In the genomic region with DNA sequence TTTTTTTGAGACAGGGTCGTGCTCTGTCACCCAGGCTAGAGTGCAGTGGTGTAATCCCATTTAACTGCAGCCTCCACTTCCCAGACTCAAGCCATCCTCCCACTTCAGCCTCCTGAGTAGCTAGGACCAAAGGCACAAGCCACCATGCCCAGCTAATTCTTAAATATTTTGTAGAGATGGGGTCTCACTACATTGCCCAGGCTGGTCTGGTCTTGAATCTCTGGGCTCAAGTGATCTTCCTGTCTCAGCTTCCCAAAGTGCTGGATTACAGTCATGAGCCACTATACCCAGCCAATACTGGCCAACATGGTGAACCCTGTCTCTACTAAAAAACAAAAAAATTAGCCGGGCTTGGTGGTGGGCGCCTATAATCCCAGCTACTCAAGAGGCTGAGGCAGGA, we compare ENCODE assay signal across 28 cellular contexts.
"Had no signal": no experiment of that assay in that cellular context is flagged by ENCODE, and none has a peak within 500 bp of the region (broad histone marks: within the 10 kb centered on the region; RNA-seq: fewer than 3 reads in every experiment).

No MANE protein-coding gene starts in this region.

- DNase-seq: activated CD4-positive, alpha-beta T cell treated with anti-CD3 and anti-CD28 coated beads for 1 hour; activated CD4-positive, alpha-beta T cell treated with anti-CD3 and anti-CD28 coated beads for 4 hours; activated CD4-positive, alpha-beta T cell treated with anti-CD3 and anti-CD28 coated beads, Interleukin-2, amount 10 ng/mL, durations not matched to agents 7 days and 5 days; activated CD4-positive, alpha-beta T cell treated with anti-CD3 and anti-CD28 coated beads, Interleukin-2, amount 50 U/mL, for 48 hours; activated CD8-positive, alpha-beta memory T cell treated with anti-CD3 and anti-CD28 coated beads for 24 hours; activated CD8-positive, alpha-beta T cell treated with anti-CD3 and anti-CD28 coated beads for 36 hours; activated effector memory CD4-positive, alpha-beta T cell treated with Interleukin-2 at 50 U/mL for 16 hours; activated gamma-delta T cell treated with Interleukin-2 at 50 U/mL for 16 hours; activated naive CD4-positive, alpha-beta T cell treated with anti-CD3 and anti-CD28 coated beads, Interleukin-2, amount 50 U/mL, for 16 hours; activated naive CD4-positive, alpha-beta T cell treated with Interleukin-2 at 50 U/mL for 16 hours; activated T-cell treated with anti-CD3 and anti-CD28 coated beads, Interleukin-2, amount 50 U/mL, for 4 hours; amniotic stem cell; anterior cingulate cortex; brain microvascular endothelial cell; dorsolateral prefrontal cortex; effector memory CD4-positive, alpha-beta T cell; endodermal cell; foreskin fibroblast; head of caudate nucleus; T-helper 1 cell; T-helper 17 cell; T1000 had no signal

- H3K4me3 ChIP-seq: coronary artery, dorsolateral prefrontal cortex had no signal

- ATAC-seq: activated CD8-positive, alpha-beta T cell treated with anti-CD3 and anti-CD28 coated beads for 36 hours; activated T-cell treated with anti-CD3 and anti-CD28 coated beads, Interleukin-2, amount 50 U/mL, for 4 hours; activated T-helper 17 cell treated with anti-CD3 and anti-CD28 coated beads, Interleukin-2, amount 50 U/mL, for 72 hours; esophagus mucosa; T-helper 17 cell had no signal

- FAIRE-seq: astrocyte, bronchial epithelial cell, frontal cortex had no signal

- H3K27ac ChIP-seq: brain microvascular endothelial cell, coronary artery, dorsolateral prefrontal cortex had no signal

- H3K27me3 ChIP-seq: brain microvascular endothelial cell, dorsolateral prefrontal cortex had no signal
